In genomic region chr9:111759762-111760639, GRCh38 we compare ENCODE assay signal across 8 cellular contexts. TPM values are rescaled to one million over a fixed set of nuclear protein-coding genes. Genes with fewer than 3 reads are reported as not detected.
A peak's percentile ranks its signal among the peaks of the same experiment; 100 is the strongest.
DNase-seq lines count a peak whose midpoint lies in the region; ATAC-seq, FAIRE-seq and TF ChIP-seq lines count a peak whose summit lies in the region.

No MANE protein-coding gene starts in this region.

- peak; percentile 95 for TF ChIP-seq RAD21 in SK-N-SH (IDR thresholded peaks at IDR 0.05; ENCODE audit: low read length)

- no peak for FAIRE-seq in bronchial epithelial cell (lab: Jason Lieb, UNC)
- FAIRE-seq in kidney (lab: Jason Lieb, UNC), result peak; percentile 98

- CTCF ChIA-PET in SK-N-SH (lab: Yijun Ruan, JAX), result interaction anchor here (0.5 to 6.9 kb wide), 31 partner anchors 8 to 951 kb away, joined by 3 to 94 read pairs (median 4); partner anchors contain the start of gene PTGR1

- H3K9me3 ChIP-seq in SK-N-SH (no peaks in the 10 kb centered on the region), kidney (ENCODE audit: control insufficient read depth in 1 of 2, low read length in 2 of 2) (no peaks in the 10 kb centered on the region)

- no peaks in the 10 kb centered on the region for H3K27me3 ChIP-seq in SK-N-SH (ENCODE audit: insufficient read depth)
- H3K27me3 ChIP-seq in bronchial epithelial cell (ENCODE audit: control insufficient read depth, insufficient read depth, low read length), result no peaks in the 10 kb centered on the region

- H3K9ac ChIP-seq in SK-N-SH, result no peak overlapping the region
- H3K9ac ChIP-seq in kidney (ENCODE audit: low read length in 2 of 2), result no peak overlapping the region

- intact Hi-C loops in kidney (cut with DNase I), result loop anchor here (5.0 kb wide), 1 partner anchor 317 kb away; no protein-coding TSS in a partner anchor

- peak overlapping the region; percentile 68; the same call in 1 of the 2 replicates for H2AFZ ChIP-seq in SK-N-SH (ENCODE audit: low read depth)

- no peak overlapping the region for H3K4me2 ChIP-seq in SK-N-SH

- TF ChIP-seq CTCF in SK-N-SH (IDR thresholded peaks at IDR 0.05), result peak; percentile 76
- peak; percentile 48 for TF ChIP-seq CTCF in bronchial epithelial cell (IDR thresholded peaks at IDR 0.05; ENCODE audit: insufficient read depth, low read length, severe bottlenecking)
- TF ChIP-seq CTCF in kidney (IDR thresholded peaks at IDR 0.05; ENCODE audit: borderline replicate concordance, extremely low read depth, insufficient read depth), result peak; percentile 68

- POLR2A ChIA-PET in SK-N-SH (lab: Yijun Ruan, JAX), result no interaction called here

- peak; percentile 62 for ATAC-seq in GM21717 (IDR thresholded peaks at IDR 0.05; ENCODE audit: unreplicated experiment)
- ATAC-seq in HG02870 (IDR thresholded peaks at IDR 0.05; ENCODE audit: unreplicated experiment), result no peak

- H3K79me2 ChIP-seq in SK-N-SH (ENCODE audit: insufficient read depth), result no peaks in the 10 kb centered on the region

- no peaks in the 10 kb centered on the region for H3K9me2 ChIP-seq in SK-N-SH

- H3K27ac ChIP-seq in SK-N-SH (ENCODE audit: low read depth in 2 of 2, low read length in 1 of 2), result peak overlapping the region; percentile 32 to 47; a peak in 2 of 4 replicates
- no peak overlapping the region for H3K27ac ChIP-seq in kidney (ENCODE audit: low read depth in 2 of 2, low read length in 2 of 2)

- peaks cover 3% of the 10 kb centered on the region for H3F3A ChIP-seq in SK-N-SH (replicated peaks; ENCODE audit: insufficient read depth)

- H3K4me1 ChIP-seq in SK-N-SH (ENCODE audit: control insufficient read depth in 1 of 2, insufficient read depth in 2 of 2, low read depth in 1 of 2, low read length in 1 of 2) (0 out of 4 replicates have a peak, but pooled peaks cover 0 to 4% of the 10 kb centered on the region in 2 experiments), kidney (ENCODE audit: control insufficient read depth in 1 of 2, insufficient read depth in 1 of 2, low read depth in 1 of 2, low read length in 2 of 2) (no peaks in the 10 kb centered on the region)

- DNase-seq in DMS153 treated with DMSO at 0.1 percent for 48 hours (lab: John Stamatoyannopoulos, UW; ENCODE audit: unreplicated experiment), result peak; percentile 73
- peak; percentile 64 for DNase-seq in NCI-H1092 treated with DMSO at 0.1 percent for 48 hours (lab: John Stamatoyannopoulos, UW)
- peak; percentile 53 for DNase-seq in SK-N-SH
- DNase-seq in bronchial epithelial cell (ENCODE audit: low read depth), result peak; percentile 82
- DNase-seq in kidney, result no peak
- DNase-seq in stimulated activated CD4-positive, alpha-beta T cell treated with anti-CD3 and anti-CD28 coated beads, Interleukin-4, amount 100 ng/mL, for 4 hours, result peak; percentile 6 to 32

- no peaks in the 10 kb centered on the region for H4K20me1 ChIP-seq in SK-N-SH (ENCODE audit: insufficient read depth)

- WGBS in SK-N-SH (ENCODE audit: low lambda C conversion rate), result 88% methylated on average over 2 of the region's 2 CpGs

- H3K36me3 ChIP-seq in SK-N-SH (replicated peaks in 1 of 2; ENCODE audit: control insufficient read depth in 1 of 2, insufficient read depth in 2 of 2, low read length in 1 of 2) (no peaks in the 10 kb centered on the region), bronchial epithelial cell (ENCODE audit: control insufficient read depth, insufficient read depth, low read length) (no peaks in the 10 kb centered on the region), kidney (ENCODE audit: control insufficient read depth in 1 of 2, insufficient read depth in 2 of 2, low read length in 2 of 2) (no peaks in the 10 kb centered on the region)

- peak in 1 of 2 experiments; percentile 32; a peak in 1 of 4 replicates for TF ChIP-seq EP300 in SK-N-SH (IDR thresholded peaks at IDR 0.05; ENCODE audit: borderline replicate concordance in 1 of 2, low read depth in 1 of 2, low read length in 1 of 2)

- H3K4me3 ChIP-seq in SK-N-SH (ENCODE audit: low read depth in 2 of 2, low read length in 1 of 2) (no peak overlapping the region; a peak in 1 of 4 replicates), bronchial epithelial cell (ENCODE audit: low read depth, low read length) (no peak overlapping the region), kidney (ENCODE audit: low read length in 2 of 2) (no peak overlapping the region)

TF ChIP-seq in SK-N-SH, 30 proteins besides CTCF, POLR2A, EP300 and RAD21 (continues in another document):
- peak; percentile 19; the same call in 1 of the 2 replicates for TF ChIP-seq ELF1 (IDR thresholded peaks at IDR 0.05)
- no peak for TF ChIP-seq NRF1 (IDR thresholded peaks at IDR 0.05; ENCODE audit: low read depth, low read length)
- TF ChIP-seq TCF12 (IDR thresholded peaks at IDR 0.05), result peak; percentile 46
- TF ChIP-seq MXI1 (IDR thresholded peaks at IDR 0.05; ENCODE audit: low read depth, low read length), result no peak
- no peak for TF ChIP-seq FOXJ3 (CRISPR knock-in tag; IDR thresholded peaks at IDR 0.05)
- no peak for TF ChIP-seq GABPA (IDR thresholded peaks at IDR 0.05; ENCODE audit: low read depth)
- TF ChIP-seq TAF1 (IDR thresholded peaks at IDR 0.05; ENCODE audit: borderline replicate concordance, low read depth, low read length), result no peak
- no peak for TF ChIP-seq FOSL2 (IDR thresholded peaks at IDR 0.05; ENCODE audit: borderline replicate concordance, low read depth)
- TF ChIP-seq EZH2phosphoT487 (IDR thresholded peaks at IDR 0.05; ENCODE audit: borderline replicate concordance, low read depth), result no peak
- no peak for TF ChIP-seq GATA2 (CRISPR knock-in tag; IDR thresholded peaks at IDR 0.05)
- TF ChIP-seq USF1 (IDR thresholded peaks at IDR 0.05; ENCODE audit: borderline replicate concordance, low read depth), result no peak
- no peak for TF ChIP-seq IRF3 (IDR thresholded peaks at IDR 0.05; ENCODE audit: low read depth, low read length)
- TF ChIP-seq MAX (IDR thresholded peaks at IDR 0.05; ENCODE audit: low read depth), result no peak
- TF ChIP-seq USF2 (IDR thresholded peaks at IDR 0.05; ENCODE audit: borderline replicate concordance, low read depth, low read length), result no peak
- TF ChIP-seq TEAD4 (IDR thresholded peaks at IDR 0.05; ENCODE audit: borderline replicate concordance, insufficient read depth), result no peak
- peak; percentile 81 for TF ChIP-seq SMC3 (IDR thresholded peaks at IDR 0.05; ENCODE audit: low read depth, low read length)
- TF ChIP-seq SIN3A (IDR thresholded peaks at IDR 0.05; ENCODE audit: borderline replicate concordance, low read depth, low read length), result no peak
- peak; percentile 71; the same call in 1 of the 2 replicates for TF ChIP-seq YY1 (IDR thresholded peaks at IDR 0.05; ENCODE audit: low read depth)
- TF ChIP-seq CHD2 (IDR thresholded peaks at IDR 0.05; ENCODE audit: low read length, partially characterized antibody), result no peak
- no peak for TF ChIP-seq MEF2A (IDR thresholded peaks at IDR 0.05; ENCODE audit: borderline replicate concordance, low read depth)
- no peak for TF ChIP-seq PBX3 (IDR thresholded peaks at IDR 0.05)

RNA-seq across cellular contexts. Expression of gene SHOC1, which starts 34.7 kb away (rescaled TPM):
- polyA plus RNA-seq in SK-N-SH (2012; rRNA removed) (not detected in 2 replicates), kidney (ENCODE audit: insufficient read depth, low read depth, low replicate concordance) (2.5 TPM)
- polyA plus RNA-seq in SK-N-SH (2012; cell fraction: cytosol; rRNA removed), result 0.03 TPM in 1 of 2 replicates, not detected in the other
- polyA plus RNA-seq in SK-N-SH (2012; cell fraction: nucleus; rRNA removed), result 0.01 and 0.04 TPM in 2 replicates
- total RNA-seq in bronchial epithelial cell (under 0.01 TPM in 2 replicates), kidney (0.16 TPM)

Comparison
In these comparisons a context has a peak if more than half of its experiments do, and no peak if none do; other contexts are left out.
1. H3K27ac ChIP-seq: peak in SK-N-SH (2 of 2); none in kidney (0 of 2).
2. Peak in every context shown above with its lines, with median percentiles within 50 percentile points of each other: CTCF ChIP-seq.